ENCODE assay signal across 8 cellular contexts in the genomic region with DNA sequence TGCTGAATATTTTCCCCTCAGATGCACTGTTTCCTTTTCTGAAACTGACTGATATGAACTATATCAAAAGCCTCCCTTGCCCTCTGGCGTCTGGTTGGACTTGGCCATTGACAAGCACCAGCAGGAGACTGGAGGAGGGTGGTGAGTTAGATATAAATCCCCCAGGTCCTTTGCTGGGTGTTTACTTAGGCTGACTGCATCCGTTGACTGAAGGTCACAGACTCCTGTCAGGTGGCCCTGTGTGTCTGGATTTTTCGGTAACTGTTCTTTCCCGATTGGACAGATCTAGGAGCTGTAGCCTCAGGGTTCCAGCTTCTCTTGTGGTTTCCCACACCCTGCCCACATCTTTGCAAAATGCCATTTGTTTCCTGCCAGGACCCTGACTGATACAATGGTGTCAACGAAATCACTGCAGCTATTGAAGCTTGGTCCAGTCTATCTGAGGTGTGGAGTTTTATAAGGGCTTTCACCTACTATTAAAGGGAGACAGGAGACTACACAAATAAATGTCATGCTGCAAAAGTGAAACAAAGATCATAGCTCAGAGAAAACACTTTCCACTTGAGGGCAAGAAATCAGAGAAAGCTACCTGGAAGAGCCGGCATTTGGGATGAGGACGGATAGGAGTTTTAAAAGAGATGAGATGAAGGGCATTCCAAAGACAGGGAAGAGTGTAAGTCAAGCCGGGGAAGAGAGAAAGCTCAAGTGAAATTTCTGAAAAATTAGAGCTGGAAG. TPM values are rescaled to one million over a fixed set of nuclear protein-coding genes. Genes with fewer than 3 reads are reported as not detected.
DNase-seq lines count a peak whose midpoint lies in the region; ATAC-seq lines count a peak whose summit lies in the region.

No MANE protein-coding gene starts in this region.

- peak overlapping the region; percentile 73 for H3K9ac ChIP-seq in HUES6 (ENCODE audit: low read length)

- no peak overlapping the region for H3K4me3 ChIP-seq in CD4-positive, alpha-beta memory T cell (ENCODE audit: low read length in 2 of 2)
- H3K4me3 ChIP-seq in HUES6 (ENCODE audit: low read depth, low read length) = peak overlapping the region; percentile 87
- H3K4me3 ChIP-seq in iPS-11a (ENCODE audit: low read depth, low read length) = peak overlapping the region; percentile 18

- H3K27me3 Mint-ChIP-seq in CD4-positive, alpha-beta memory T cell = no peaks in the 10 kb centered on the region
- peaks cover 14% of the 10 kb centered on the region for H3K27me3 Mint-ChIP-seq in activated CD4-positive, alpha-beta memory T cell treated with anti-CD3 and anti-CD28 coated beads, Interleukin-2, amount 10 ng/mL, durations not matched to agents 7 days and 5 days
- peaks cover 17% of the 10 kb centered on the region for H3K27me3 Mint-ChIP-seq in stimulated activated naive CD8-positive, alpha-beta T cell treated with anti-CD3 and anti-CD28 coated beads, Interleukin-15, amount 100 ng/mL, for 72 hours

- DNase-seq in CD4-positive, alpha-beta memory T cell = peak in 2 of 5 donors; percentile 3 to 33
- no peak for DNase-seq in activated CD4-positive, alpha-beta memory T cell treated with anti-CD3 and anti-CD28 coated beads, Interleukin-2, amount 10 ng/mL, durations not matched to agents 7 days and 5 days
- DNase-seq in stimulated activated naive CD8-positive, alpha-beta T cell treated with anti-CD3 and anti-CD28 coated beads, Interleukin-15, amount 100 ng/mL, for 72 hours = no peak
- DNase-seq in ecto neural progenitor cell (ENCODE audit: low spot score) = no peak
- DNase-seq in stimulated activated CD4-positive, alpha-beta T cell treated with anti-CD3 and anti-CD28 coated beads, Interleukin-4, amount 100 ng/mL, for 24 hours = no peak

- peak overlapping the region; percentile 60 for H3K27ac ChIP-seq in CD4-positive, alpha-beta memory T cell (ENCODE audit: low read depth, low read length)
- H3K27ac ChIP-seq in HUES6 (ENCODE audit: low read depth, low read length) = no peak overlapping the region

- no peaks in the 10 kb centered on the region for H3K9me3 ChIP-seq in CD4-positive, alpha-beta memory T cell (ENCODE audit: control insufficient read depth in 1 of 2, low read length in 2 of 2)
- peaks cover 3% of the 10 kb centered on the region; the same call in 1 of the 2 replicates for H3K9me3 ChIP-seq in HUES6 (ENCODE audit: control insufficient read depth, insufficient read depth, low read depth, low read length)

- no peaks in the 10 kb centered on the region for H3K9me3 Mint-ChIP-seq in CD4-positive, alpha-beta memory T cell
- H3K9me3 Mint-ChIP-seq in activated CD4-positive, alpha-beta memory T cell treated with anti-CD3 and anti-CD28 coated beads, Interleukin-2, amount 10 ng/mL, durations not matched to agents 7 days and 5 days = peaks cover 4% of the 10 kb centered on the region
- peaks cover 0 to 6% of the 10 kb centered on the region in 2 donors for H3K9me3 Mint-ChIP-seq in stimulated activated naive CD8-positive, alpha-beta T cell treated with anti-CD3 and anti-CD28 coated beads, Interleukin-15, amount 100 ng/mL, for 72 hours

- CTCF ChIA-PET in CD4-positive, alpha-beta memory T cell (lab: Charles Lee; ENCODE audit: partially characterized antibody) = interaction anchor here (1.4 kb wide), 1 partner anchor 17 kb away, joined by 4 read pairs; no protein-coding TSS in a partner anchor
- CTCF ChIA-PET in activated CD4-positive, alpha-beta memory T cell treated with anti-CD3 and anti-CD28 coated beads, Interleukin-2, amount 10 ng/mL, durations not matched to agents 7 days and 5 days (lab: Charles Lee) = interaction anchor here (1.5 to 2.5 kb wide), 4 partner anchors 15 to 316 kb away, joined by 3 to 9 read pairs (median 4); a partner anchor contains a TSS

- H3K27ac Mint-ChIP-seq in CD4-positive, alpha-beta memory T cell = peak overlapping the region; percentile 33 to 88 (median 77)
- H3K27ac Mint-ChIP-seq in activated CD4-positive, alpha-beta memory T cell treated with anti-CD3 and anti-CD28 coated beads, Interleukin-2, amount 10 ng/mL, durations not matched to agents 7 days and 5 days = no peak overlapping the region
- H3K27ac Mint-ChIP-seq in stimulated activated naive CD8-positive, alpha-beta T cell treated with anti-CD3 and anti-CD28 coated beads, Interleukin-15, amount 100 ng/mL, for 72 hours = no peak overlapping the region

- H3K27me3 ChIP-seq in CD4-positive, alpha-beta memory T cell (ENCODE audit: insufficient read depth, low read length) = no peaks in the 10 kb centered on the region
- H3K27me3 ChIP-seq in HUES6 (ENCODE audit: control insufficient read depth, insufficient read depth, low read length) = peaks cover 8% of the 10 kb centered on the region

- H3K4me1 Mint-ChIP-seq in CD4-positive, alpha-beta memory T cell = peaks cover 18 to 30% (median 22%) of the 10 kb centered on the region in 4 donors
- peaks cover 30% of the 10 kb centered on the region for H3K4me1 Mint-ChIP-seq in activated CD4-positive, alpha-beta memory T cell treated with anti-CD3 and anti-CD28 coated beads, Interleukin-2, amount 10 ng/mL, durations not matched to agents 7 days and 5 days
- peaks cover 32% of the 10 kb centered on the region for H3K4me1 Mint-ChIP-seq in stimulated activated naive CD8-positive, alpha-beta T cell treated with anti-CD3 and anti-CD28 coated beads, Interleukin-15, amount 100 ng/mL, for 72 hours

- H3K4me1 ChIP-seq in CD4-positive, alpha-beta memory T cell (ENCODE audit: insufficient read depth, low read length) = peaks cover 30% of the 10 kb centered on the region
- H3K4me1 ChIP-seq in HUES6 (ENCODE audit: control insufficient read depth, insufficient read depth, low read length) = peaks cover 13% of the 10 kb centered on the region

- POLR2A ChIA-PET in CD4-positive, alpha-beta memory T cell (lab: Charles Lee; ENCODE audit: partially characterized antibody) = interaction anchor here (1.9 to 2.3 kb wide), 2 partner anchors 27 to 541 kb away, joined by 8 to 9 read pairs; a partner anchor contains a TSS
- POLR2A ChIA-PET in activated CD4-positive, alpha-beta memory T cell treated with anti-CD3 and anti-CD28 coated beads, Interleukin-2, amount 10 ng/mL, durations not matched to agents 7 days and 5 days (lab: Charles Lee) = interaction anchor here (1.0 kb wide), 2 partner anchors 424 to 1328 kb away, joined by 3 read pairs; a partner anchor contains a TSS

- intact Hi-C loops in CD4-positive, alpha-beta memory T cell (cut with micrococcal nuclease) = no loop called here

- H3K36me3 ChIP-seq in CD4-positive, alpha-beta memory T cell (ENCODE audit: insufficient read depth, low read length) = no peaks in the 10 kb centered on the region
- H3K36me3 ChIP-seq in HUES6 (ENCODE audit: control insufficient read depth, insufficient read depth, low read length) = no peaks in the 10 kb centered on the region

- peaks cover 0 to 11% of the 10 kb centered on the region in 2 donors for H3K36me3 Mint-ChIP-seq in CD4-positive, alpha-beta memory T cell
- no peaks in the 10 kb centered on the region for H3K36me3 Mint-ChIP-seq in activated CD4-positive, alpha-beta memory T cell treated with anti-CD3 and anti-CD28 coated beads, Interleukin-2, amount 10 ng/mL, durations not matched to agents 7 days and 5 days (ENCODE audit: low read depth)

- peak overlapping the region; percentile 86 to 98 (median 92) for H3K4me3 Mint-ChIP-seq in CD4-positive, alpha-beta memory T cell
- peak overlapping the region; percentile 86 for H3K4me3 Mint-ChIP-seq in activated CD4-positive, alpha-beta memory T cell treated with anti-CD3 and anti-CD28 coated beads, Interleukin-2, amount 10 ng/mL, durations not matched to agents 7 days and 5 days
- peak overlapping the region; percentile 79 to 87 for H3K4me3 Mint-ChIP-seq in stimulated activated naive CD8-positive, alpha-beta T cell treated with anti-CD3 and anti-CD28 coated beads, Interleukin-15, amount 100 ng/mL, for 72 hours

- no peak for ATAC-seq in stimulated activated naive CD8-positive, alpha-beta T cell treated with anti-CD3 and anti-CD28 coated beads, Interleukin-15, amount 100 ng/mL, for 72 hours
- ATAC-seq in GM21576 (IDR thresholded peaks at IDR 0.05; ENCODE audit: unreplicated experiment) = no peak

RNA-seq across cellular contexts. Expression of a gene that starts 1.5 kb away (rescaled TPM):
- total RNA-seq in CD4-positive, alpha-beta memory T cell = 1 to 10 TPM; 6.5 to 6.7 TPM
- 1 to 10 TPM; 3.5 to 4.5 TPM for polyA plus RNA-seq in CD4-positive, alpha-beta memory T cell
- total RNA-seq in activated CD4-positive, alpha-beta memory T cell treated with anti-CD3 and anti-CD28 coated beads, Interleukin-2, amount 10 ng/mL, durations not matched to agents 7 days and 5 days = 10 to 100 TPM; 12.6 to 14.0 TPM

Comparison
In these comparisons a context has a peak if more than half of its experiments do, and no peak if none do; other contexts are left out.
1. H3K4me3 ChIP-seq: peak in HUES6 (single experiment) and iPS-11a (single experiment); none in CD4-positive, alpha-beta memory T cell (0 of 2).
2. H3K27ac Mint-ChIP-seq: peak in CD4-positive, alpha-beta memory T cell (7 of 7); none in activated CD4-positive, alpha-beta memory T cell treated with anti-CD3 and anti-CD28 coated beads, Interleukin-2, amount 10 ng/mL, durations not matched to agents 7 days and 5 days (single experiment) and stimulated activated naive CD8-positive, alpha-beta T cell treated with anti-CD3 and anti-CD28 coated beads, Interleukin-15, amount 100 ng/mL, for 72 hours (0 of 2).
3. Peak in every context shown above with its lines, with median percentiles within 50 percentile points of each other: H3K4me3 Mint-ChIP-seq.